Comparison of ENCODE assay signal across 11 cellular contexts in genomic region chr3:188049890-188050530, GRCh38.
DNase-seq lines count a peak whose midpoint lies in the region; TF ChIP-seq lines count a peak whose summit lies in the region.
"Had no signal": no experiment of that assay in that cellular context is flagged by ENCODE, and none has a peak within 500 bp of the region (broad histone marks: within the 10 kb centered on the region; RNA-seq: fewer than 3 reads in every experiment).

No MANE protein-coding gene starts in this region.

- H3K27me3 ChIP-seq in transverse colon: no peaks in the 10 kb centered on the region
- H3K27me3 ChIP-seq: suprapubic skin had no signal

- DNase-seq in activated naive CD4-positive, alpha-beta T cell treated with anti-CD3 and anti-CD28 coated beads for 36 hours: peak; percentile 52
- no peak for DNase-seq in activated naive CD4-positive, alpha-beta T cell (lab: John Stamatoyannopoulos, UW)
- peak; percentile 60 for DNase-seq in activated CD8-positive, alpha-beta memory T cell treated with anti-CD3 and anti-CD28 coated beads, Interleukin-2, amount 50 U/mL, for 48 hours
- DNase-seq in immature natural killer cell: peak; percentile 19 to 28 (median 22)
- peak; percentile 16 for DNase-seq in transverse colon
- DNase-seq in NCI-H446 (lab: John Stamatoyannopoulos, UW): no peak
- no peak for DNase-seq in GOT3 (lab: John Stamatoyannopoulos, UW)
- DNase-seq in NCI-H1694 treated with DMSO at 0.1 percent for 48 hours (lab: John Stamatoyannopoulos, UW): no peak
- DNase-seq: head of caudate nucleus, NCI-H146 had no signal

- no peaks in the 10 kb centered on the region for H3K36me3 ChIP-seq in transverse colon
- H3K36me3 ChIP-seq: suprapubic skin had no signal

- CTCF ChIA-PET in activated naive CD4-positive, alpha-beta T cell treated with anti-CD3 and anti-CD28 coated beads for 36 hours (lab: Charles Lee): interaction anchor here (0.6 to 1.8 kb wide), 5 partner anchors 11 to 309 kb away, joined by 3 to 9 read pairs (median 3); no protein-coding TSS in a partner anchor

- in situ Hi-C loops in transverse colon (cut with MboI; ENCODE audit: low pct_ligation_motif_present in 1 of 4, low pct_unique_long_range_greater_than_20kb in 1 of 4, low sequenced_read_pairs in 3 of 4): loop anchor here in 2 of 4 donors (25.0 kb wide), 2 partner anchors 288 to 912 kb away; no protein-coding TSS in a partner anchor

- no peak for TF ChIP-seq CTCF in transverse colon (IDR thresholded peaks at IDR 0.05)

- no peak for TF ChIP-seq EP300 in transverse colon (IDR thresholded peaks at IDR 0.05; ENCODE audit: low read depth)

- H3K27ac ChIP-seq in transverse colon: peak overlapping the region in 2 of 4 donors; percentile 4 to 85
- H3K27ac ChIP-seq: suprapubic skin had no signal

- no peaks in the 10 kb centered on the region for H3K9me3 Mint-ChIP-seq in activated naive CD4-positive, alpha-beta T cell treated with anti-CD3 and anti-CD28 coated beads for 36 hours
- H3K9me3 Mint-ChIP-seq in immature natural killer cell: no peaks in the 10 kb centered on the region

- peaks cover 3% of the 10 kb centered on the region for H3K27me3 Mint-ChIP-seq in activated naive CD4-positive, alpha-beta T cell treated with anti-CD3 and anti-CD28 coated beads for 36 hours (ENCODE audit: low read depth)
- peaks cover 5 to 11% (median 6%) of the 10 kb centered on the region in 3 donors for H3K27me3 Mint-ChIP-seq in immature natural killer cell (ENCODE audit: low read depth in 3 of 3)

- H3K4me3 Mint-ChIP-seq in activated naive CD4-positive, alpha-beta T cell treated with anti-CD3 and anti-CD28 coated beads for 36 hours: no peak overlapping the region
- H3K4me3 Mint-ChIP-seq in immature natural killer cell: peak overlapping the region; percentile 6 to 52 (median 46)

- no peak overlapping the region for H3K4me3 ChIP-seq in transverse colon
- H3K4me3 ChIP-seq: suprapubic skin had no signal

- peaks cover 21% of the 10 kb centered on the region for H3K4me1 Mint-ChIP-seq in activated naive CD4-positive, alpha-beta T cell treated with anti-CD3 and anti-CD28 coated beads for 36 hours (ENCODE audit: low read depth)
- peaks cover 20 to 34% of the 10 kb centered on the region in 2 donors for H3K4me1 Mint-ChIP-seq in immature natural killer cell

- peaks cover 0 to 13% (median 11%) of the 10 kb centered on the region in 4 donors for H3K4me1 ChIP-seq in transverse colon

- H3K9me3 ChIP-seq in transverse colon: no peaks in the 10 kb centered on the region
- H3K9me3 ChIP-seq: suprapubic skin had no signal

- intact Hi-C loops in activated naive CD4-positive, alpha-beta T cell treated with anti-CD3 and anti-CD28 coated beads for 36 hours (cut with micrococcal nuclease): no loop called here
- intact Hi-C loops in transverse colon (cut with DNase I; ENCODE audit: low total_unique reads): loop anchor here (5.0 to 10.0 kb wide), 5 partner anchors 165 to 902 kb away; partner anchors contain the start of gene BCL6

- H3K36me3 Mint-ChIP-seq in activated naive CD4-positive, alpha-beta T cell treated with anti-CD3 and anti-CD28 coated beads for 36 hours (ENCODE audit: low read depth): no peaks in the 10 kb centered on the region
- H3K36me3 Mint-ChIP-seq in immature natural killer cell: no peaks in the 10 kb centered on the region

- no peak overlapping the region for H3K27ac Mint-ChIP-seq in activated naive CD4-positive, alpha-beta T cell treated with anti-CD3 and anti-CD28 coated beads for 36 hours
- H3K27ac Mint-ChIP-seq in immature natural killer cell: peak overlapping the region in 2 of 6 donors; percentile 10 to 33

- no peak for TF ChIP-seq POLR2A in transverse colon (IDR thresholded peaks at IDR 0.05)

- WGBS in transverse colon (ENCODE audit: low coverage in 1 of 2), 2 donors: 59 to 74% methylated on average over 3 to 9 of the region's 9 CpGs

Comparison
In these comparisons a context has a peak if more than half of its experiments do, and no peak if none do; other contexts are left out.
1. DNase-seq: peak in activated naive CD4-positive, alpha-beta T cell treated with anti-CD3 and anti-CD28 coated beads for 36 hours (single experiment), activated CD8-positive, alpha-beta memory T cell treated with anti-CD3 and anti-CD28 coated beads, Interleukin-2, amount 50 U/mL, for 48 hours (single experiment), immature natural killer cell (3 of 3) and transverse colon (single experiment); none in activated naive CD4-positive, alpha-beta T cell (0 of 4), NCI-H446 (0 of 2), GOT3 (single experiment) and NCI-H1694 treated with DMSO at 0.1 percent for 48 hours (single experiment).